15 cellular contexts compared by ENCODE assay signal in genomic region chr11:103317118-103317517, GRCh38.
DNase-seq lines count a peak whose midpoint lies in the region; ATAC-seq, FAIRE-seq and TF ChIP-seq lines count a peak whose summit lies in the region.
"Had no signal": no experiment of that assay in that cellular context is flagged by ENCODE, and none has a peak within 500 bp of the region (broad histone marks: within the 10 kb centered on the region; RNA-seq: fewer than 3 reads in every experiment).

No MANE protein-coding gene starts in this region.

- H3K4me3 ChIP-seq in IMR-90 (ENCODE audit: insufficient read depth, low read depth, low read length) (no peak overlapping the region), cardiac fibroblast (replicated peaks in 1 of 2; ENCODE audit: low read depth in 2 of 2, low read length in 2 of 2) (no peak overlapping the region), keratinocyte (ENCODE audit: control insufficient read depth in 2 of 3, extremely low read depth in 1 of 3, insufficient read depth in 2 of 3, low read depth in 1 of 3, low read length in 3 of 3) (no peak overlapping the region), neural progenitor cell (no peak overlapping the region)
- H3K4me3 ChIP-seq: HAP-1, Peyer's patch had no signal

- H3K27me3 Mint-ChIP-seq in neural progenitor cell (ENCODE audit: insufficient read depth, low read depth), result no peaks in the 10 kb centered on the region

- H3K36me3 ChIP-seq in IMR-90 (ENCODE audit: control insufficient read depth, insufficient read depth, low read length) (no peaks in the 10 kb centered on the region), keratinocyte (ENCODE audit: control insufficient read depth in 2 of 2, extremely low read depth in 1 of 2, insufficient read depth in 2 of 2, low read length in 2 of 2) (peaks cover 0 to 3% of the 10 kb centered on the region in 2 experiments), neural progenitor cell (peaks cover 3% of the 10 kb centered on the region)
- H3K36me3 ChIP-seq: HAP-1, Peyer's patch had no signal

- H3K27me3 ChIP-seq in IMR-90 (ENCODE audit: control insufficient read depth, insufficient read depth, low read length), result no peaks in the 10 kb centered on the region
- no peaks in the 10 kb centered on the region for H3K27me3 ChIP-seq in keratinocyte (ENCODE audit: control insufficient read depth, extremely low read depth, insufficient read depth, low read length)
- H3K27me3 ChIP-seq in neural progenitor cell, result no peaks in the 10 kb centered on the region
- H3K27me3 ChIP-seq: Peyer's patch had no signal

- H3K27ac Mint-ChIP-seq in neural progenitor cell, result no peak overlapping the region
- H3K27ac Mint-ChIP-seq: CD8-positive, alpha-beta T cell had no signal

- 100% methylated on average over 1 of the region's 3 CpGs; no CpG with 5 or more reads in 1 of the 2 experiments for WGBS in IMR-90 (ENCODE audit: extremely low coverage in 2 of 2, insufficient read length in 1 of 2), 2 experiments

- no peaks in the 10 kb centered on the region for H3K9me1 ChIP-seq in IMR-90 (ENCODE audit: insufficient read depth, low read length)
- no peaks in the 10 kb centered on the region for H3K9me1 ChIP-seq in keratinocyte (ENCODE audit: control insufficient read depth, extremely low read depth, insufficient read depth, low read length)

- H2BK20ac ChIP-seq in IMR-90 (ENCODE audit: low read depth, low read length), result no peak overlapping the region; the same call in 1 of the 2 replicates

- no peaks in the 10 kb centered on the region for H3K9me3 Mint-ChIP-seq in neural progenitor cell
- H3K9me3 Mint-ChIP-seq: CD8-positive, alpha-beta T cell had no signal

- no peak overlapping the region for H2AFZ ChIP-seq in IMR-90 (replicated peaks; ENCODE audit: low read length, poor library complexity)
- no peak overlapping the region for H2AFZ ChIP-seq in keratinocyte (ENCODE audit: control insufficient read depth, low read length)
- no peak overlapping the region for H2AFZ ChIP-seq in neural progenitor cell (replicated peaks)

- TF ChIP-seq RAD21 in IMR-90 (IDR thresholded peaks at IDR 0.05; ENCODE audit: low read length), result no peak

- no peak overlapping the region for H2BK120ac ChIP-seq in IMR-90 (ENCODE audit: low read depth, low read length)

- H3K56ac ChIP-seq in IMR-90 (ENCODE audit: extremely low read depth, insufficient read depth, low read length), result no peak overlapping the region

- H2AK5ac ChIP-seq in IMR-90 (ENCODE audit: low read depth, low read length), result no peak overlapping the region

- POLR2A ChIA-PET in IMR-90 (lab: Charles Lee; ENCODE audit: unreplicated experiment), result no interaction called here

- H4K91ac ChIP-seq in IMR-90 (ENCODE audit: insufficient read depth, low read depth, low read length), result no peak overlapping the region

- no peak overlapping the region for H3K18ac ChIP-seq in IMR-90 (ENCODE audit: low read depth, low read length)

- H3K4ac ChIP-seq in IMR-90 (ENCODE audit: low read depth, low read length), result no peak overlapping the region

- no peak overlapping the region for H2AK9ac ChIP-seq in IMR-90 (replicated peaks; ENCODE audit: low read depth, low read length, poor library complexity)

- no TSS peak for BruUV-seq in IMR-90 (replicated peaks; lab: Mats Ljungman, UMichigan)

- H4K8ac ChIP-seq in IMR-90 (ENCODE audit: low read depth in 2 of 2, low read length in 2 of 2), result no peak overlapping the region

- TF ChIP-seq CTCF in IMR-90 (conservative IDR thresholded peaks at IDR 0.05; ENCODE audit: low read depth, low read length), result no peak
- no peak for TF ChIP-seq CTCF in cardiac fibroblast (IDR thresholded peaks at IDR 0.05; ENCODE audit: low read depth, low read length)
- TF ChIP-seq CTCF in keratinocyte (optimal IDR thresholded peaks at IDR 0.05 in 1 of 3, IDR thresholded peaks at IDR 0.05 in 1 of 3, conservative IDR thresholded peaks at IDR 0.05 in 1 of 3; ENCODE audit: extremely low read depth in 1 of 3, insufficient read depth in 2 of 3, low read length in 3 of 3), result no peak
- no peak for TF ChIP-seq CTCF in neural progenitor cell (IDR thresholded peaks at IDR 0.05)

- H3K27ac ChIP-seq in IMR-90 (ENCODE audit: insufficient read depth, low read length) (no peak overlapping the region), keratinocyte (ENCODE audit: control insufficient read depth, insufficient read depth, low read length) (no peak overlapping the region), neural progenitor cell (no peak overlapping the region)
- H3K27ac ChIP-seq: Peyer's patch had no signal

- H3K9me3 ChIP-seq in IMR-90 (ENCODE audit: control insufficient read depth, insufficient read depth, low read length) (no peaks in the 10 kb centered on the region), keratinocyte (ENCODE audit: control insufficient read depth, low read depth, low read length) (no peaks in the 10 kb centered on the region), neural progenitor cell (ENCODE audit: low read depth) (no peaks in the 10 kb centered on the region)
- H3K9me3 ChIP-seq: HAP-1, Peyer's patch had no signal

- FAIRE-seq in keratinocyte (lab: Jason Lieb, UNC), result no peak
- FAIRE-seq: D721Med had no signal

- DNase-seq in EH (ENCODE audit: low read depth) (peak; percentile 31), IMR-90 (peak; percentile 38), cardiac fibroblast (ENCODE audit: low read depth in 2 of 2) (peak; percentile 4 to 21), keratinocyte (ENCODE audit: low read depth, low spot score) (no peak), RPMI8226 (no peak), middle frontal gyrus (ENCODE audit: extremely low spot score, low spot score) (no peak), neural progenitor cell (ENCODE audit: low spot score) (no peak)
- DNase-seq: CD8-positive, alpha-beta T cell; DMS79 treated with DMSO at 0.1 percent for 48 hours; KG1; NCI-H1092 treated with DMSO at 0.1 percent for 48 hours; NCI-H187; Peyer's patch had no signal

- H3K4me1 ChIP-seq in IMR-90 (ENCODE audit: control insufficient read depth, insufficient read depth, low read length) (no peaks in the 10 kb centered on the region), keratinocyte (ENCODE audit: control insufficient read depth, extremely low read depth, insufficient read depth, low read length) (peaks cover 7% of the 10 kb centered on the region), neural progenitor cell (peaks cover 9% of the 10 kb centered on the region)
- H3K4me1 ChIP-seq: Peyer's patch had no signal

- H3K79me2 ChIP-seq in keratinocyte (ENCODE audit: control insufficient read depth, insufficient read depth, low read length) (no peaks in the 10 kb centered on the region), neural progenitor cell (ENCODE audit: low read depth) (no peaks in the 10 kb centered on the region)

- dilution Hi-C loops in IMR-90 (cut with HindIII; ENCODE audit: low sequenced_read_pairs, unreplicated experiment) (no loop called here), keratinocyte (cut with MboI; ENCODE audit: extremely low pct_ligation_motif_present, low sequenced_read_pairs) (no loop called here)

- no peak overlapping the region for H2BK5ac ChIP-seq in IMR-90 (ENCODE audit: low read depth, low read length, poor library complexity, severe bottlenecking)

- CTCF ChIA-PET in IMR-90 (lab: Yijun Ruan, JAX), result no interaction called here

- no peak overlapping the region for H3K14ac ChIP-seq in IMR-90 (replicated peaks; ENCODE audit: low read depth, low read length)

- no peaks in the 10 kb centered on the region for H4K20me1 ChIP-seq in IMR-90 (ENCODE audit: insufficient read depth, low read length)
- H4K20me1 ChIP-seq in keratinocyte (ENCODE audit: control insufficient read depth, extremely low read depth, insufficient read depth, low read length), result no peaks in the 10 kb centered on the region
- H4K20me1 ChIP-seq in neural progenitor cell (ENCODE audit: low read depth), result no peaks in the 10 kb centered on the region

- in situ Hi-C loops in IMR-90 (cut with MboI; ENCODE audit: low sequenced_read_pairs), result no loop called here

- no peak overlapping the region for H2BK15ac ChIP-seq in IMR-90 (ENCODE audit: low read depth, low read length)

- intact Hi-C loops in IMR-90 (cut with micrococcal nuclease), result no loop called here

- no peaks in the 10 kb centered on the region for H3F3A ChIP-seq in neural progenitor cell (ENCODE audit: low read depth)

- H3K4me2 ChIP-seq in IMR-90 (ENCODE audit: low read depth, low read length) (no peak overlapping the region), keratinocyte (ENCODE audit: control insufficient read depth, extremely low read depth, insufficient read depth, low read depth, low read length) (peak overlapping the region; percentile 14), neural progenitor cell (no peak overlapping the region)

- H4K5ac ChIP-seq in IMR-90 (ENCODE audit: low read depth, low read length), result no peak overlapping the region

- no peaks in the 10 kb centered on the region for H3K79me1 ChIP-seq in IMR-90 (ENCODE audit: low read depth in 1 of 2, low read length in 2 of 2)

- TF ChIP-seq POLR2A in IMR-90 (IDR thresholded peaks at IDR 0.05; ENCODE audit: low read depth, low read length), result no peak

- H3K4me1 Mint-ChIP-seq in neural progenitor cell, result peaks cover 4% of the 10 kb centered on the region

- peaks cover 5% of the 10 kb centered on the region for H3K36me3 Mint-ChIP-seq in neural progenitor cell
- H3K36me3 Mint-ChIP-seq: CD8-positive, alpha-beta T cell had no signal

- H3K4me3 Mint-ChIP-seq in neural progenitor cell, result no peak overlapping the region
- H3K4me3 Mint-ChIP-seq: CD8-positive, alpha-beta T cell had no signal

- H3K9ac ChIP-seq in IMR-90 (ENCODE audit: low read depth, low read length) (no peak overlapping the region), keratinocyte (ENCODE audit: control insufficient read depth, extremely low read depth, insufficient read depth, low read length) (no peak overlapping the region), neural progenitor cell (no peak overlapping the region)

- H3K23ac ChIP-seq in IMR-90 (ENCODE audit: low read depth, low read length), result no peak overlapping the region

- no peak for ATAC-seq in IMR-90 (ENCODE audit: low read depth)
- ATAC-seq: CD8-positive, alpha-beta T cell had no signal

TF ChIP-seq in IMR-90, 13 proteins besides CTCF, POLR2A, EP300 and RAD21:
- no peak for TF ChIP-seq BHLHE40 (IDR thresholded peaks at IDR 0.05; ENCODE audit: low read depth, low read length)
- no peak for TF ChIP-seq FOS (IDR thresholded peaks at IDR 0.05; ENCODE audit: low read depth, low read length)
- no peak for TF ChIP-seq CHD1 (IDR thresholded peaks at IDR 0.05; ENCODE audit: low read depth, low read length)
- TF ChIP-seq MAFK (IDR thresholded peaks at IDR 0.05; ENCODE audit: low read depth, low read length), result no peak
- TF ChIP-seq RCOR1 (IDR thresholded peaks at IDR 0.05; ENCODE audit: insufficient replicate concordance, low read length), result no peak
- no peak for TF ChIP-seq MXI1 (IDR thresholded peaks at IDR 0.05; ENCODE audit: borderline replicate concordance, low read depth, low read length)

Comparison
In these comparisons a context has a peak if more than half of its experiments do, and no peak if none do; other contexts are left out.
1. DNase-seq: peak in EH (single experiment), IMR-90 (single experiment) and cardiac fibroblast (2 of 2); none in keratinocyte (single experiment), RPMI8226 (single experiment), middle frontal gyrus (single experiment) and neural progenitor cell (single experiment).